Comparison of ENCODE assay signal across 8 cellular contexts in genomic region chr13:111202745-111203144, GRCh38.
DNase-seq lines count a peak whose midpoint lies in the region; ATAC-seq and TF ChIP-seq lines count a peak whose summit lies in the region.

No MANE protein-coding gene starts in this region.

- no peaks in the 10 kb centered on the region for H3K36me3 ChIP-seq in HCT116 (ENCODE audit: control insufficient read depth in 1 of 2, insufficient read depth in 2 of 2, low read length in 2 of 2)

- no peak overlapping the region for H3K4me2 ChIP-seq in HCT116 (ENCODE audit: low read length)

- RAD21 ChIA-PET in HCT116 (lab: Charles Lee; ENCODE audit: low non-redundant PET in 1 of 2, low total read pairs in 2 of 2, uncharacterized antibody in 2 of 2, unreplicated experiment in 2 of 2): no interaction called here

- H3K9me2 ChIP-seq in HCT116 (ENCODE audit: insufficient read depth): no peaks in the 10 kb centered on the region

- TF ChIP-seq CTCF in HCT116 (IDR thresholded peaks at IDR 0.05 in 2 of 3, conservative IDR thresholded peaks at IDR 0.05 in 1 of 3; ENCODE audit: borderline replicate concordance in 1 of 3, insufficient read depth in 1 of 3, low read depth in 2 of 3, low read length in 2 of 3): no peak

- TF ChIP-seq POLR2A in HCT116 (IDR thresholded peaks at IDR 0.05; ENCODE audit: borderline replicate concordance, extremely low read depth, insufficient read depth, insufficient read length): no peak

- H3K9me3 ChIP-seq in HCT116 (ENCODE audit: control insufficient read depth in 1 of 2, insufficient read depth in 1 of 2, low read depth in 1 of 2, low read length in 2 of 2): no peaks in the 10 kb centered on the region

- POLR2A ChIA-PET in HCT116 (lab: Charles Lee): no interaction called here

- CTCF ChIA-PET in HCT116 (lab: Charles Lee): no interaction called here

- no peak overlapping the region for H2AFZ ChIP-seq in HCT116 (ENCODE audit: low read depth, low read length, poor library complexity, severe bottlenecking)

- no peak; the same call in 1 of the 2 replicates for ATAC-seq in HCT116

- BruUV-seq in HCT116 (replicated peaks; lab: Mats Ljungman, UMichigan): no TSS peak

- no peak overlapping the region for H3K4me3 ChIP-seq in HCT116 (replicated peaks in 1 of 2; ENCODE audit: low read depth in 1 of 2, low read length in 2 of 2)

- H3K27me3 ChIP-seq in HCT116 (ENCODE audit: insufficient read depth, low read length): no peaks in the 10 kb centered on the region

- H3K9ac ChIP-seq in HCT116 (ENCODE audit: low read length): no peak overlapping the region

- peak; percentile 36 for DNase-seq in SIG-M5 treated with dmso at 0.1 percent for 504 hours (lab: John Stamatoyannopoulos, UW; ENCODE audit: unreplicated experiment)
- DNase-seq in SIG-M5 (lab: John Stamatoyannopoulos, UW): no peak
- peak; percentile 6 for DNase-seq in HCT116 (ENCODE audit: low read depth, low spot score)
- peak; percentile 14 for DNase-seq in M059J (ENCODE audit: low read depth)
- DNase-seq in brain pericyte (ENCODE audit: low read depth, low spot score): peak; percentile 81
- peak; percentile 98 to 99 for DNase-seq in lung microvascular endothelial cell (ENCODE audit: low read depth in 2 of 2)
- DNase-seq in activated effector memory CD4-positive, alpha-beta T cell treated with Interleukin-2 at 50 U/mL for 16 hours: no peak
- no peak for DNase-seq in medulla oblongata (ENCODE audit: extremely low spot score)

- H3K79me2 ChIP-seq in HCT116 (ENCODE audit: insufficient read depth, low read length): peaks cover 92% of the 10 kb centered on the region

- H3K4me1 ChIP-seq in HCT116 (ENCODE audit: control insufficient read depth in 1 of 2, insufficient read depth in 2 of 2, low read length in 2 of 2): no peaks in the 10 kb centered on the region

- TF ChIP-seq RAD21 in HCT116 (IDR thresholded peaks at IDR 0.05; ENCODE audit: low read depth): no peak

- intact Hi-C loops in HCT116 (cut with micrococcal nuclease): no loop called here

- peaks cover 11% of the 10 kb centered on the region; the same call in 1 of the 2 replicates for H4K20me1 ChIP-seq in HCT116 (ENCODE audit: insufficient read depth)

- H3K27ac ChIP-seq in HCT116 (ENCODE audit: low read depth, low read length): no peak overlapping the region

TF ChIP-seq in HCT116, 20 proteins besides CTCF, POLR2A, EP300 and RAD21:
- TF ChIP-seq EZH2 (IDR thresholded peaks at IDR 0.05): no peak
- TF ChIP-seq EGR1 (IDR thresholded peaks at IDR 0.05; ENCODE audit: low read depth): no peak
- TF ChIP-seq ZBTB33 (IDR thresholded peaks at IDR 0.05; ENCODE audit: extremely low read depth, insufficient replicate concordance, low read length): no peak
- TF ChIP-seq JUND (IDR thresholded peaks at IDR 0.05): no peak
- no peak for TF ChIP-seq POLR2AphosphoS5 (IDR thresholded peaks at IDR 0.05; ENCODE audit: low read depth, low read length)
- TF ChIP-seq SRF (IDR thresholded peaks at IDR 0.05; ENCODE audit: low read depth): no peak
- TF ChIP-seq ELF1 (IDR thresholded peaks at IDR 0.05; ENCODE audit: borderline replicate concordance, low read depth): no peak
- TF ChIP-seq YY1 (IDR thresholded peaks at IDR 0.05; ENCODE audit: extremely low read depth, insufficient replicate concordance, low read depth, low read length): no peak
- no peak for TF ChIP-seq TCF7L2 (IDR thresholded peaks at IDR 0.05; ENCODE audit: borderline replicate concordance, extremely low read depth, insufficient read depth, insufficient read length)
- TF ChIP-seq REST (IDR thresholded peaks at IDR 0.05; ENCODE audit: low read depth): no peak
- TF ChIP-seq SIN3A (IDR thresholded peaks at IDR 0.05; ENCODE audit: low read depth): no peak
- no peak for TF ChIP-seq FOSL1 (IDR thresholded peaks at IDR 0.05; ENCODE audit: low read depth)
- no peak for TF ChIP-seq SP1 (IDR thresholded peaks at IDR 0.05; ENCODE audit: low read depth)
- no peak for TF ChIP-seq MAX (IDR thresholded peaks at IDR 0.05)
- no peak for TF ChIP-seq EZH2phosphoT487 (IDR thresholded peaks at IDR 0.05; ENCODE audit: borderline replicate concordance)
- TF ChIP-seq CEBPB (IDR thresholded peaks at IDR 0.05; ENCODE audit: low read depth): no peak

Comparison
In these comparisons a context has a peak if more than half of its experiments do, and no peak if none do; other contexts are left out.
1. DNase-seq: peak in SIG-M5 treated with dmso at 0.1 percent for 504 hours (single experiment), HCT116 (single experiment), M059J (single experiment), brain pericyte (single experiment) and lung microvascular endothelial cell (2 of 2); none in SIG-M5 (single experiment), activated effector memory CD4-positive, alpha-beta T cell treated with Interleukin-2 at 50 U/mL for 16 hours (single experiment) and medulla oblongata (single experiment).